ENCODE assay signal across 8 cellular contexts in genomic region chr10:73495226-73495883, GRCh38. TPM values are rescaled to one million over a fixed set of nuclear protein-coding genes. Genes with fewer than 3 reads are reported as not detected.
DNase-seq lines count a peak whose midpoint lies in the region; ATAC-seq, FAIRE-seq and TF ChIP-seq lines count a peak whose summit lies in the region.

No MANE protein-coding gene starts in this region.

- H3K9me3 Mint-ChIP-seq in brain: no peaks in the 10 kb centered on the region

- peaks cover 52% of the 10 kb centered on the region for H3K4me1 Mint-ChIP-seq in brain

- H3K27me3 Mint-ChIP-seq in brain: peaks cover 6% of the 10 kb centered on the region

- H3K27ac ChIP-seq in small intestine (ENCODE audit: low read depth in 1 of 2, low read length in 1 of 2): peak overlapping the region; percentile 90 to 96

- peaks cover 0 to 3% of the 10 kb centered on the region in 2 donors for H3K36me3 ChIP-seq in small intestine (ENCODE audit: control insufficient read depth in 2 of 2, insufficient read depth in 2 of 2, low read length in 2 of 2)

- no peaks in the 10 kb centered on the region for H3K27me3 ChIP-seq in small intestine (ENCODE audit: control insufficient read depth in 2 of 2, insufficient read depth in 2 of 2, low read length in 2 of 2)

- peak overlapping the region; percentile 91 to 99 (median 97) for H3K4me3 Mint-ChIP-seq in brain

- peak overlapping the region; percentile 92 to 98 (median 95) for H3K27ac Mint-ChIP-seq in brain

- peaks cover 41% of the 10 kb centered on the region for H3K36me3 Mint-ChIP-seq in brain

- peaks cover 3 to 7% of the 10 kb centered on the region in 2 donors for H3K4me1 ChIP-seq in small intestine (ENCODE audit: control insufficient read depth in 2 of 2, insufficient read depth in 1 of 2, low read depth in 1 of 2, low read length in 1 of 2)

- 0% methylated on average over 37 to 55 of the region's 55 CpGs for WGBS in small intestine, 3 donors

- TF ChIP-seq CTCF in brain (conservative IDR thresholded peaks at IDR 0.05): no peak

- FAIRE-seq in small intestine (lab: Jason Lieb, UNC): no peak

- ATAC-seq in HG02870 (IDR thresholded peaks at IDR 0.05; ENCODE audit: unreplicated experiment): peak; percentile 89

- no peaks in the 10 kb centered on the region for H3K9me3 ChIP-seq in iPS-18c (ENCODE audit: control insufficient read depth, insufficient read depth, low read length)
- H3K9me3 ChIP-seq in small intestine (ENCODE audit: control insufficient read depth, low read depth): no peaks in the 10 kb centered on the region

- DNase-seq in NCI-H1417 (lab: John Stamatoyannopoulos, UW): peak; percentile 56 to 84 (median 80)
- no peak for DNase-seq in NCI-H1417 treated with DMSO at 0.1 percent for 48 hours (lab: John Stamatoyannopoulos, UW)
- peak; percentile 60 for DNase-seq in NCI-H1694 treated with DMSO at 0.1 percent for 48 hours (lab: John Stamatoyannopoulos, UW)
- DNase-seq in UCSD-AML1 (lab: John Stamatoyannopoulos, UW; ENCODE audit: unreplicated experiment): peak; percentile 93
- peak; percentile 94 for DNase-seq in small intestine

- peak overlapping the region; percentile 89 for H3K4me3 ChIP-seq in iPS-18c (ENCODE audit: insufficient read depth, low read depth, low read length)
- peak overlapping the region; percentile 76 to 86 for H3K4me3 ChIP-seq in small intestine (ENCODE audit: low read depth in 1 of 2, low read length in 2 of 2)

RNA-seq across cellular contexts. Expression of gene PPP3CB, which starts 0.5 kb away (rescaled TPM):
- 62.6 TPM for polyA plus RNA-seq in brain (ENCODE audit: insufficient read depth, low read depth, low replicate concordance)
- 10 to 100 TPM; 21.3 to 27.4 (median 22.4) TPM for polyA plus RNA-seq in small intestine
